8 cellular contexts compared by ENCODE assay signal in the genomic region with DNA sequence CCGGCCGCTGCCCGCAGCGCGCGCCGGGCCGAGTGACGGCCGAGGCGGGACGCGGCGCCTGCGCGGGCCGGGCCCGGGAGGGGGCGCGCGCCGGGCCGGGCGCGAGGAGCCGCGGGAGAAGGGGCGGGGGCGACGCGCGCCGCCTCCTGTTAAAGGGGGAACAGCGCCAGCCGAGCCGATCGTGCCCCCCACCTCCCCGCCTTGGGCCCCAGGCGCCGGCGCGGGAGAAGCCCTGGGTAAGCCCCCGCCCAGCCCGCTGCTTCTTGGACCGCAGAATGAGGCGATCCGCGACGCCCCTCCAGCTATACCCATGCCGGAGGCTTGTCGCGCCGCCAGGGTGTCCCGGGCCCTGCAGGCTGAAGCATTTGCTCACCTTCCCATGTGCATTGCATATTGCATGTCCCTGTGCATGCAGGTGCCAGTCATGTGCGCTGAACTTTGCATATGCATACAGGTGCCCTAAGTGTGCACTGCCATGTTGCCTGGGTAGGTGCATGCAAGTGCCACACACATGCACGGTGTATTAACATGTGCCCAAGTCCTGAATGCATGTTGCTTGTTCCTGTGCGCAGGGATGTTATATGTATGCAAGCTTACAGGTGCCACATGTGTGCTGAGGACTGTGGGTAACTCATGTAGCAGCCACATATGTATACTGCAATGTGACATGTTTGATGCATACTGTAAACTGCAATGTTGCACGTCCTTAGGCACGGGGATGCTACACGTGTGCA. TPM values are rescaled to one million over a fixed set of nuclear protein-coding genes. Genes with fewer than 3 reads are reported as not detected.
A peak's percentile ranks its signal among the peaks of the same experiment; 100 is the strongest.
DNase-seq lines count a peak whose midpoint lies in the region; ATAC-seq and TF ChIP-seq lines count a peak whose summit lies in the region.

A gene with protein sequence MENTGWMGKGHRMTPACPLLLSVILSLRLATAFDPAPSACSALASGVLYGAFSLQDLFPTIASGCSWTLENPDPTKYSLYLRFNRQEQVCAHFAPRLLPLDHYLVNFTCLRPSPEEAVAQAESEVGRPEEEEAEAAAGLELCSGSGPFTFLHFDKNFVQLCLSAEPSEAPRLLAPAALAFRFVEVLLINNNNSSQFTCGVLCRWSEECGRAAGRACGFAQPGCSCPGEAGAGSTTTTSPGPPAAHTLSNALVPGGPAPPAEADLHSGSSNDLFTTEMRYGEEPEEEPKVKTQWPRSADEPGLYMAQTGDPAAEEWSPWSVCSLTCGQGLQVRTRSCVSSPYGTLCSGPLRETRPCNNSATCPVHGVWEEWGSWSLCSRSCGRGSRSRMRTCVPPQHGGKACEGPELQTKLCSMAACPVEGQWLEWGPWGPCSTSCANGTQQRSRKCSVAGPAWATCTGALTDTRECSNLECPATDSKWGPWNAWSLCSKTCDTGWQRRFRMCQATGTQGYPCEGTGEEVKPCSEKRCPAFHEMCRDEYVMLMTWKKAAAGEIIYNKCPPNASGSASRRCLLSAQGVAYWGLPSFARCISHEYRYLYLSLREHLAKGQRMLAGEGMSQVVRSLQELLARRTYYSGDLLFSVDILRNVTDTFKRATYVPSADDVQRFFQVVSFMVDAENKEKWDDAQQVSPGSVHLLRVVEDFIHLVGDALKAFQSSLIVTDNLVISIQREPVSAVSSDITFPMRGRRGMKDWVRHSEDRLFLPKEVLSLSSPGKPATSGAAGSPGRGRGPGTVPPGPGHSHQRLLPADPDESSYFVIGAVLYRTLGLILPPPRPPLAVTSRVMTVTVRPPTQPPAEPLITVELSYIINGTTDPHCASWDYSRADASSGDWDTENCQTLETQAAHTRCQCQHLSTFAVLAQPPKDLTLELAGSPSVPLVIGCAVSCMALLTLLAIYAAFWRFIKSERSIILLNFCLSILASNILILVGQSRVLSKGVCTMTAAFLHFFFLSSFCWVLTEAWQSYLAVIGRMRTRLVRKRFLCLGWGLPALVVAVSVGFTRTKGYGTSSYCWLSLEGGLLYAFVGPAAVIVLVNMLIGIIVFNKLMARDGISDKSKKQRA (N-terminal part only) (minus strand): TSS at position 34 of the 734 bp plus-strand sequence. CDS start 7,119 bp downstream, outside the sequence.

- no peak for TF ChIP-seq CTCF in hepatocyte (IDR thresholded peaks at IDR 0.05; ENCODE audit: poor library complexity)

- peaks cover 38% of the 10 kb centered on the region for H3K4me1 ChIP-seq in hepatocyte (ENCODE audit: insufficient read depth)

- H3K27me3 Mint-ChIP-seq in activated naive CD8-positive, alpha-beta T cell treated with anti-CD3 and anti-CD28 coated beads, Interleukin-2, amount 50 U/mL, for 24 hours = peaks cover 25% of the 10 kb centered on the region

- H4K20me1 ChIP-seq in hepatocyte (ENCODE audit: insufficient read depth, poor library complexity, severe bottlenecking) = no peaks in the 10 kb centered on the region

- no peak within 1 kb of the TSS for H2AFZ ChIP-seq in hepatocyte

- H3K4me1 Mint-ChIP-seq in activated naive CD8-positive, alpha-beta T cell treated with anti-CD3 and anti-CD28 coated beads, Interleukin-2, amount 50 U/mL, for 24 hours = peaks cover 33% of the 10 kb centered on the region

- DNase-seq in ELR (ENCODE audit: low read depth) = peak; percentile 34
- peak; percentile 28 for DNase-seq in NCI-H1105 (lab: John Stamatoyannopoulos, UW)
- no peak for DNase-seq in activated naive CD8-positive, alpha-beta T cell treated with anti-CD3 and anti-CD28 coated beads, Interleukin-2, amount 50 U/mL, for 24 hours
- peak; percentile 76 for DNase-seq in hepatocyte (ENCODE audit: low spot score)
- peak; percentile 41 for DNase-seq in stimulated activated CD8-positive, alpha-beta memory T cell treated with anti-CD3 and anti-CD28 coated beads, Interleukin-4, amount 100 ng/mL, for 48 hours
- DNase-seq in Kasumi-1 (lab: John Stamatoyannopoulos, UW) = no peak

- no peaks in the 10 kb centered on the region for H3K36me3 ChIP-seq in hepatocyte (replicated peaks; ENCODE audit: insufficient read depth, low read depth)

- H3K4me2 ChIP-seq in hepatocyte = peak within 1 kb of the TSS; percentile 99

- H3K9me3 Mint-ChIP-seq in activated naive CD8-positive, alpha-beta T cell treated with anti-CD3 and anti-CD28 coated beads, Interleukin-2, amount 50 U/mL, for 24 hours = no peaks in the 10 kb centered on the region

- H3K27me3 ChIP-seq in hepatocyte = peaks cover 22% of the 10 kb centered on the region

- no peak for ATAC-seq in activated naive CD8-positive, alpha-beta T cell treated with anti-CD3 and anti-CD28 coated beads, Interleukin-2, amount 50 U/mL, for 24 hours
- no peak for ATAC-seq in GM19351 (IDR thresholded peaks at IDR 0.05; ENCODE audit: unreplicated experiment)
- no peak for ATAC-seq in GM18909 (IDR thresholded peaks at IDR 0.05; ENCODE audit: poor library complexity, unreplicated experiment)

- no peak within 1 kb of the TSS for H3K27ac ChIP-seq in hepatocyte

- peak within 1 kb of the TSS; percentile 70 for H3K4me3 Mint-ChIP-seq in activated naive CD8-positive, alpha-beta T cell treated with anti-CD3 and anti-CD28 coated beads, Interleukin-2, amount 50 U/mL, for 24 hours

- no peaks in the 10 kb centered on the region for H3K9me2 ChIP-seq in hepatocyte (replicated peaks; ENCODE audit: insufficient read depth)

- no peaks in the 10 kb centered on the region for H3K36me3 Mint-ChIP-seq in activated naive CD8-positive, alpha-beta T cell treated with anti-CD3 and anti-CD28 coated beads, Interleukin-2, amount 50 U/mL, for 24 hours (ENCODE audit: low read depth)

- WGBS in hepatocyte (ENCODE audit: low lambda C conversion rate, missing lambda C conversion rate) = 16% methylated on average over 21 of the region's 60 CpGs

- no peaks in the 10 kb centered on the region for H3K9me3 ChIP-seq in hepatocyte (ENCODE audit: low read depth)

- H3K27ac Mint-ChIP-seq in activated naive CD8-positive, alpha-beta T cell treated with anti-CD3 and anti-CD28 coated beads, Interleukin-2, amount 50 U/mL, for 24 hours = no peak within 1 kb of the TSS

- peaks cover 12% of the 10 kb centered on the region for H3K79me2 ChIP-seq in hepatocyte

- H3K4me3 ChIP-seq in hepatocyte = peak within 1 kb of the TSS; percentile 82

RNA-seq across cellular contexts. Expression of the gene that starts here (rescaled TPM):
- 6.0 and 10.5 TPM in 2 replicates for total RNA-seq in hepatocyte
- polyA plus RNA-seq in hepatocyte = 7.7 and 7.8 TPM in 2 replicates

Comparison
In these comparisons a context has a peak if more than half of its experiments do, and no peak if none do; other contexts are left out.
1. DNase-seq: peak in ELR (single experiment), NCI-H1105 (single experiment), hepatocyte (single experiment) and stimulated activated CD8-positive, alpha-beta memory T cell treated with anti-CD3 and anti-CD28 coated beads, Interleukin-4, amount 100 ng/mL, for 48 hours (single experiment); none in activated naive CD8-positive, alpha-beta T cell treated with anti-CD3 and anti-CD28 coated beads, Interleukin-2, amount 50 U/mL, for 24 hours (single experiment) and Kasumi-1 (0 of 2).